Comparison of ENCODE assay signal across 11 cellular contexts in genomic region chr11:69012092-69013008, GRCh38. TPM values are rescaled to one million over a fixed set of nuclear protein-coding genes. Genes with fewer than 3 reads are reported as not detected.
DNase-seq lines count a peak whose midpoint lies in the region; ATAC-seq and TF ChIP-seq lines count a peak whose summit lies in the region.
"Had no signal": no experiment of that assay in that cellular context is flagged by ENCODE, and none has a peak within 500 bp of the region (broad histone marks: within the 10 kb centered on the region; RNA-seq: fewer than 3 reads in every experiment).

No MANE protein-coding gene starts in this region.

- H3K4me1 Mint-ChIP-seq in MCF 10A (ENCODE audit: insufficient read depth, unreplicated experiment), result peaks cover 14% of the 10 kb centered on the region
- peaks cover 5% of the 10 kb centered on the region for H3K4me1 Mint-ChIP-seq in stimulated activated effector memory CD8-positive, alpha-beta T cell treated with anti-CD3 and anti-CD28 coated beads, Interleukin-12 subunit alpha, Interleukin-12 subunit beta, amount 100 ng/mL, for 72 hours

- H3K27me3 Mint-ChIP-seq in MCF 10A (ENCODE audit: insufficient read depth, unreplicated experiment), result peaks cover 12% of the 10 kb centered on the region

- no peak overlapping the region for H3K4me3 Mint-ChIP-seq in MCF 10A (ENCODE audit: unreplicated experiment)
- no peak overlapping the region for H3K4me3 Mint-ChIP-seq in stimulated activated effector memory CD8-positive, alpha-beta T cell treated with anti-CD3 and anti-CD28 coated beads, Interleukin-12 subunit alpha, Interleukin-12 subunit beta, amount 100 ng/mL, for 72 hours

- H3K27ac Mint-ChIP-seq in MCF 10A (ENCODE audit: low read depth, unreplicated experiment), result no peak overlapping the region
- H3K27ac Mint-ChIP-seq in stimulated activated effector memory CD8-positive, alpha-beta T cell treated with anti-CD3 and anti-CD28 coated beads, Interleukin-12 subunit alpha, Interleukin-12 subunit beta, amount 100 ng/mL, for 72 hours, result no peak overlapping the region

- H3K9me3 ChIP-seq in breast epithelium (no peaks in the 10 kb centered on the region), mucosa of rectum (ENCODE audit: control insufficient read depth in 2 of 2, low read length in 2 of 2) (no peaks in the 10 kb centered on the region), uterus (no peaks in the 10 kb centered on the region)

- POLR2A ChIA-PET in MCF 10A (lab: Yijun Ruan, JAX), result no interaction called here

- H3K4me3 ChIP-seq in breast epithelium (peak overlapping the region; percentile 46 to 70 (median 53)), mucosa of rectum (ENCODE audit: low read length in 2 of 2) (peak overlapping the region; percentile 54 to 67), uterus (peak overlapping the region; percentile 61 to 83)

- no peaks in the 10 kb centered on the region for H3K36me3 ChIP-seq in breast epithelium
- H3K36me3 ChIP-seq in mucosa of rectum (ENCODE audit: control insufficient read depth in 2 of 2, insufficient read depth in 2 of 2, low read length in 2 of 2), result no peaks in the 10 kb centered on the region
- no peaks in the 10 kb centered on the region for H3K36me3 ChIP-seq in uterus

- H3K4me1 ChIP-seq in breast epithelium (peaks cover 0 to 10% of the 10 kb centered on the region in 2 donors), mucosa of rectum (ENCODE audit: control insufficient read depth in 2 of 2, insufficient read depth in 2 of 2, low read length in 2 of 2) (peaks cover 17 to 18% of the 10 kb centered on the region in 2 donors), uterus (peaks cover 7 to 18% of the 10 kb centered on the region in 2 donors)

- no peak for ATAC-seq in stimulated activated effector memory CD8-positive, alpha-beta T cell treated with anti-CD3 and anti-CD28 coated beads, Interleukin-12 subunit alpha, Interleukin-12 subunit beta, amount 100 ng/mL, for 72 hours

- H3K27me3 ChIP-seq in breast epithelium (peaks cover 0 to 14% of the 10 kb centered on the region in 2 donors), mucosa of rectum (ENCODE audit: control insufficient read depth in 2 of 2, insufficient read depth in 2 of 2, low read length in 2 of 2) (peaks cover 15 to 19% of the 10 kb centered on the region in 2 donors), uterus (no peaks in the 10 kb centered on the region)

- intact Hi-C loops in breast epithelium (cut with DNase I; ENCODE audit: low total_unique reads), result no loop called here
- intact Hi-C loops in MCF 10A (cut with micrococcal nuclease), result no loop called here
- intact Hi-C loops in uterus (cut with DNase I; ENCODE audit: low total_unique reads), result loop anchor here (10.0 kb wide), 1 partner anchor 62 kb away; no protein-coding TSS in a partner anchor

- CTCF ChIA-PET in MCF 10A (lab: Yijun Ruan, JAX), result interaction anchor here (0.8 to 1.9 kb wide), 3 partner anchors 11 to 33 kb away, joined by 3 to 6 read pairs (median 4); no protein-coding TSS in a partner anchor

- H3K27ac ChIP-seq in breast epithelium (peak overlapping the region; percentile 75 to 95), mucosa of rectum (ENCODE audit: low read depth in 2 of 2, low read length in 2 of 2) (peak overlapping the region; percentile 77 to 85), uterus (peak overlapping the region; percentile 97 to 99)

- DNase-seq in breast epithelium (ENCODE audit: low spot score in 2 of 2), result no peak
- no peak for DNase-seq in MCF 10A (ENCODE audit: unreplicated experiment)
- DNase-seq in fibroblast of gingiva (ENCODE audit: low read depth), result peak; percentile 66
- peak; percentile 52 to 60 for DNase-seq in uterus
- DNase-seq in stimulated activated effector memory CD8-positive, alpha-beta T cell treated with anti-CD3 and anti-CD28 coated beads, Interleukin-12 subunit alpha, Interleukin-12 subunit beta, amount 100 ng/mL, for 72 hours (ENCODE audit: low spot score in 2 of 2), result no peak
- no peak for DNase-seq in NCI-H1694 (lab: John Stamatoyannopoulos, UW)
- DNase-seq in NCI-H187 treated with DMSO at 0.1 percent for 48 hours (lab: John Stamatoyannopoulos, UW), result no peak
- DNase-seq: activated CD4-positive, CD25-positive, alpha-beta regulatory T cell treated with anti-CD3 and anti-CD28 coated beads, Interleukin-2, amount 50 U/mL, for 72 hours; stimulated activated CD4-positive, alpha-beta T cell treated with anti-CD3 and anti-CD28 coated beads, Interleukin-4, amount 100 ng/mL, for 1 hour had no signal

- no peaks in the 10 kb centered on the region for H3K9me3 Mint-ChIP-seq in MCF 10A (ENCODE audit: unreplicated experiment)
- H3K9me3 Mint-ChIP-seq in stimulated activated effector memory CD8-positive, alpha-beta T cell treated with anti-CD3 and anti-CD28 coated beads, Interleukin-12 subunit alpha, Interleukin-12 subunit beta, amount 100 ng/mL, for 72 hours, result no peaks in the 10 kb centered on the region

- H3K9ac ChIP-seq in mucosa of rectum (ENCODE audit: low read depth in 1 of 2, low read length in 2 of 2), result peak overlapping the region; percentile 52 to 63

- no peaks in the 10 kb centered on the region for H3K36me3 Mint-ChIP-seq in MCF 10A (ENCODE audit: insufficient read depth, unreplicated experiment)
- no peaks in the 10 kb centered on the region for H3K36me3 Mint-ChIP-seq in stimulated activated effector memory CD8-positive, alpha-beta T cell treated with anti-CD3 and anti-CD28 coated beads, Interleukin-12 subunit alpha, Interleukin-12 subunit beta, amount 100 ng/mL, for 72 hours

- TF ChIP-seq POLR2A in breast epithelium (IDR thresholded peaks at IDR 0.05), result no peak
- peak in 1 of 2 donors; percentile 7 for TF ChIP-seq POLR2A in uterus (IDR thresholded peaks at IDR 0.05)

- no peak for TF ChIP-seq CTCF in breast epithelium (IDR thresholded peaks at IDR 0.05)
- TF ChIP-seq CTCF in MCF 10A (IDR thresholded peaks at IDR 0.05; ENCODE audit: unreplicated experiment), result no peak
- no peak for TF ChIP-seq CTCF in uterus (IDR thresholded peaks at IDR 0.05)

- BruUV-seq in MCF 10A (replicated peaks; lab: Mats Ljungman, UMichigan), result no TSS peak

RNA-seq across cellular contexts. Expression of gene MRGPRF, which starts 0.7 kb away (rescaled TPM):
- total RNA-seq in breast epithelium (10 to 100 TPM in 2 of 3 donors, 1 to 10 TPM in 1; 5.9 to 21.3 (median 12.9) TPM), MCF 10A (2022) (not detected in 2 replicates), uterus (100 to 1,000 TPM in 1 of 4 donors, 10 to 100 TPM in 3; 52.6 to 173 (median 75.0) TPM)

RNA-seq across cellular contexts. Expression of gene MRGPRD, which starts 31.6 kb away (rescaled TPM):
- total RNA-seq in breast epithelium (not detected), MCF 10A (2022) (not detected in 2 replicates), uterus (under 1 TPM in 1 of 4 donors, not detected in 3; 0.41 TPM)
- total RNA-seq: LHCN-M2 had no signal

RNA-seq across cellular contexts. Expression of gene TPCN2, which starts 36.4 kb away (rescaled TPM):
- total RNA-seq in breast epithelium (10 to 100 TPM; 13.0 to 18.0 (median 13.8) TPM), MCF 10A (2022) (16.3 and 19.2 TPM in 2 replicates), uterus (10 to 100 TPM in 3 of 4 donors, 1 to 10 TPM in 1; 5.6 to 54.6 (median 17.7) TPM)

Comparison
In these comparisons a context has a peak if more than half of its experiments do, and no peak if none do; other contexts are left out.
1. DNase-seq: peak in fibroblast of gingiva (single experiment) and uterus (2 of 2); none in breast epithelium (0 of 2), MCF 10A (single experiment), stimulated activated effector memory CD8-positive, alpha-beta T cell treated with anti-CD3 and anti-CD28 coated beads, Interleukin-12 subunit alpha, Interleukin-12 subunit beta, amount 100 ng/mL, for 72 hours (0 of 2), NCI-H1694 (single experiment) and NCI-H187 treated with DMSO at 0.1 percent for 48 hours (single experiment).
2. Peak in every context shown above with its lines, with median percentiles within 50 percentile points of each other: H3K27ac ChIP-seq and H3K4me3 ChIP-seq.